In the genomic region with DNA sequence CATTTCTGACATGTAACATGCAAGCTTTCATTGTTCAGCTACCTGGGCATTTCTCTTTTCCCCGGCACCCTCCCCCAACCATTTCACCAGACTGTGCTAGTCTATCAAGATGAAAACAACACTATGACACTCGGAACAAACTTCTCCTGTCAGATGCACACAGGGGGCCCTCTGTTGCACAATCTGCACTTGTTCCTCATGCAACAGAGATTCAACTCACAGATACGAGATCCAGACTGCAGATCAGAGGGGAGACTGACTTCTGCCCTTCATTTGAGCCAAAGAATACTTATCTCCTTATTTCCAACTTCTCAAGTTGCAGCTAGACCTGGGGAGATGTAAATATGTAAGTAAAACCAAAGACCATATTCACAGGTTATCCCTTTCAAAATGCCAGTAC, we compare ENCODE assay signal across 1 cellular context.
TF ChIP-seq lines count a peak whose summit lies in the region.

No MANE protein-coding gene starts in this region.

TF ChIP-seq in HepG2, 621 proteins besides CTCF, POLR2A, EP300 and RAD21 (continued from another document and continues in another):
- TF ChIP-seq, protein P1, sequence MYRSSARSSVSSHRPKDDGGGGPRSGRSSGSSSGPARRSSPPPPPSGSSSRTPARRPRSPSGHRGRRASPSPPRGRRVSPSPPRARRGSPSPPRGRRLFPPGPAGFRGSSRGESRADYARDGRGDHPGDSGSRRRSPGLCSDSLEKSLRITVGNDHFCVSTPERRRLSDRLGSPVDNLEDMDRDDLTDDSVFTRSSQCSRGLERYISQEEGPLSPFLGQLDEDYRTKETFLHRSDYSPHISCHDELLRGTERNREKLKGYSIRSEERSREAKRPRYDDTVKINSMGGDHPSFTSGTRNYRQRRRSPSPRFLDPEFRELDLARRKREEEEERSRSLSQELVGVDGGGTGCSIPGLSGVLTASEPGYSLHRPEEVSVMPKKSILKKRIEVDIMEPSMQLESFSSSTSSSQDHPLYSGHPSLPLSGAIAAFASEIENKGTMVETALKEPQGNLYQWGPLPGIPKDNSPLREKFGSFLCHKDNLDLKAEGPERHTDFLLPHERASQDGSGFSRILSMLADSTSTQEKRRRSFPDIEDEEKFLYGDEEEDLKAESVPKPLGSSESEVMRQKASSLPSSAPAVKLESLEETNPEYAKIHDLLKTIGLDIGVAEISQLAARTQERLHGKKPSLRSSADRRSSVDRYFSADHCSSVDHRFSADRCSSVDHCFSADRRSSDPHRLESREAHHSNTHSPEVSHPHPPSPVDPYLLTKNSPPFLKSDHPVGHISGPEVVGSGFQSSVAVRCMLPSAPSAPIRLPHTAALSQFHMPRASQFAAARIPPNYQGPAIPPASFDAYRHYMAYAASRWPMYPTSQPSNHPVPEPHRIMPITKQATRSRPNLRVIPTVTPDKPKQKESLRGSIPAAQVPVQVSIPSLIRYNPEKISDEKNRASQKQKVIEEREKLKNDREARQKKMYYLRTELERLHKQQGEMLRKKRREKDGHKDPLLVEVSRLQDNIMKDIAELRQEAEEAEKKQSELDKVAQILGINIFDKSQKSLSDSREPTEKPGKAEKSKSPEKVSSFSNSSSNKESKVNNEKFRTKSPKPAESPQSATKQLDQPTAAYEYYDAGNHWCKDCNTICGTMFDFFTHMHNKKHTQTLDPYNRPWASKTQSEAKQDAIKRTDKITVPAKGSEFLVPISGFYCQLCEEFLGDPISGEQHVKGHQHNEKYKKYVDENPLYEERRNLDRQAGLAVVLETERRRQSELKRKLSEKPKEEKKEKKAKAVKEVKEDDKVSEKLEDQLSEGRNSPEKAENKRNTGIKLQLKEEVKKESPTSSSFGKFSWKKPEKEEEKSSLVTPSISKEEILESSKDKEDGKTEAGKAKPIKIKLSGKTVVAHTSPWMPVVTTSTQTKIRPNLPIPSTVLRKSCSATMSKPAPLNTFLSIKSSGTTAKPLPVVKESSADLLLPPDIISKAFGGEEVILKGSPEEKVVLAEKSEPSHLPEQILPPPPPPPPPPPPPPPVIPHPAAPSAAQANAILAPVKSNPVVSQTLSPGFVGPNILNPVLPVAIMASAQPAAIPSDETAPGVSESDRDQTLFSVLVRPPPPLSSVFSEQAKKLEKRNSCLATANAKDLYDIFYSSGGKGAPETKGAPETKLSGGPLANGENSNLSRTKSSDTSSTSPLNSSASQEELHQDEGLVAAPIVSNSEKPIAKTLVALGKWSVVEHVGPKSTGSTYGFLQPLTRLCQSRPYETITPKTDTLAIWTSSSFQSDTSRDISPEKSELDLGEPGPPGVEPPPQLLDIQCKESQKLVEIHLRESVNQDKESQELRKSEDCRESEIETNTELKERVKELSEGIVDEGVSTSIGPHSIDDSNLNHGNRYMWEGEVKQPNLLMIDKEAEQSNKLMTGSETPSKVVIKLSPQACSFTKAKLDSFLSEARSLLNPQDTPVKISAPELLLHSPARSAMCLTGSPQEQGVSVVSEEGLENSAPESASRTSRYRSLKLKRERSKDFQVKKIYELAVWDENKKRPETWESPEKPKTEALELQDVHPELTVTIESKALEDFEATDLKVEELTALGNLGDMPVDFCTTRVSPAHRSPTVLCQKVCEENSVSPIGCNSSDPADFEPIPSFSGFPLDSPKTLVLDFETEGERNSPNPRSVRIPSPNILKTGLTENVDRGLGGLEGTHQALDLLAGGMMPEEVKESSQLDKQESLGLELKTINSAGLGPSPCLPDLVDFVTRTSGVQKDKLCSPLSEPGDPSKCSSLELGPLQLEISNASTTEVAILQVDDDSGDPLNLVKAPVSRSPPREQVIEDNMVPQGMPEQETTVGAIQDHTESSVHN (CRISPR knock-in tag; IDR thresholded peaks at IDR 0.05) = no peak
- TF ChIP-seq, protein P2, sequence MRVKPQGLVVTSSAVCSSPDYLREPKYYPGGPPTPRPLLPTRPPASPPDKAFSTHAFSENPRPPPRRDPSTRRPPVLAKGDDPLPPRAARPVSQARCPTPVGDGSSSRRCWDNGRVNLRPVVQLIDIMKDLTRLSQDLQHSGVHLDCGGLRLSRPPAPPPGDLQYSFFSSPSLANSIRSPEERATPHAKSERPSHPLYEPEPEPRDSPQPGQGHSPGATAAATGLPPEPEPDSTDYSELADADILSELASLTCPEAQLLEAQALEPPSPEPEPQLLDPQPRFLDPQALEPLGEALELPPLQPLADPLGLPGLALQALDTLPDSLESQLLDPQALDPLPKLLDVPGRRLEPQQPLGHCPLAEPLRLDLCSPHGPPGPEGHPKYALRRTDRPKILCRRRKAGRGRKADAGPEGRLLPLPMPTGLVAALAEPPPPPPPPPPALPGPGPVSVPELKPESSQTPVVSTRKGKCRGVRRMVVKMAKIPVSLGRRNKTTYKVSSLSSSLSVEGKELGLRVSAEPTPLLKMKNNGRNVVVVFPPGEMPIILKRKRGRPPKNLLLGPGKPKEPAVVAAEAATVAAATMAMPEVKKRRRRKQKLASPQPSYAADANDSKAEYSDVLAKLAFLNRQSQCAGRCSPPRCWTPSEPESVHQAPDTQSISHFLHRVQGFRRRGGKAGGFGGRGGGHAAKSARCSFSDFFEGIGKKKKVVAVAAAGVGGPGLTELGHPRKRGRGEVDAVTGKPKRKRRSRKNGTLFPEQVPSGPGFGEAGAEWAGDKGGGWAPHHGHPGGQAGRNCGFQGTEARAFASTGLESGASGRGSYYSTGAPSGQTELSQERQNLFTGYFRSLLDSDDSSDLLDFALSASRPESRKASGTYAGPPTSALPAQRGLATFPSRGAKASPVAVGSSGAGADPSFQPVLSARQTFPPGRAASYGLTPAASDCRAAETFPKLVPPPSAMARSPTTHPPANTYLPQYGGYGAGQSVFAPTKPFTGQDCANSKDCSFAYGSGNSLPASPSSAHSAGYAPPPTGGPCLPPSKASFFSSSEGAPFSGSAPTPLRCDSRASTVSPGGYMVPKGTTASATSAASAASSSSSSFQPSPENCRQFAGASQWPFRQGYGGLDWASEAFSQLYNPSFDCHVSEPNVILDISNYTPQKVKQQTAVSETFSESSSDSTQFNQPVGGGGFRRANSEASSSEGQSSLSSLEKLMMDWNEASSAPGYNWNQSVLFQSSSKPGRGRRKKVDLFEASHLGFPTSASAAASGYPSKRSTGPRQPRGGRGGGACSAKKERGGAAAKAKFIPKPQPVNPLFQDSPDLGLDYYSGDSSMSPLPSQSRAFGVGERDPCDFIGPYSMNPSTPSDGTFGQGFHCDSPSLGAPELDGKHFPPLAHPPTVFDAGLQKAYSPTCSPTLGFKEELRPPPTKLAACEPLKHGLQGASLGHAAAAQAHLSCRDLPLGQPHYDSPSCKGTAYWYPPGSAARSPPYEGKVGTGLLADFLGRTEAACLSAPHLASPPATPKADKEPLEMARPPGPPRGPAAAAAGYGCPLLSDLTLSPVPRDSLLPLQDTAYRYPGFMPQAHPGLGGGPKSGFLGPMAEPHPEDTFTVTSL (CRISPR knock-in tag; IDR thresholded peaks at IDR 0.05; ENCODE audit: borderline replicate concordance) = peak; percentile 87; the same call in 1 of the 2 replicates
- TF ChIP-seq, protein P3, sequence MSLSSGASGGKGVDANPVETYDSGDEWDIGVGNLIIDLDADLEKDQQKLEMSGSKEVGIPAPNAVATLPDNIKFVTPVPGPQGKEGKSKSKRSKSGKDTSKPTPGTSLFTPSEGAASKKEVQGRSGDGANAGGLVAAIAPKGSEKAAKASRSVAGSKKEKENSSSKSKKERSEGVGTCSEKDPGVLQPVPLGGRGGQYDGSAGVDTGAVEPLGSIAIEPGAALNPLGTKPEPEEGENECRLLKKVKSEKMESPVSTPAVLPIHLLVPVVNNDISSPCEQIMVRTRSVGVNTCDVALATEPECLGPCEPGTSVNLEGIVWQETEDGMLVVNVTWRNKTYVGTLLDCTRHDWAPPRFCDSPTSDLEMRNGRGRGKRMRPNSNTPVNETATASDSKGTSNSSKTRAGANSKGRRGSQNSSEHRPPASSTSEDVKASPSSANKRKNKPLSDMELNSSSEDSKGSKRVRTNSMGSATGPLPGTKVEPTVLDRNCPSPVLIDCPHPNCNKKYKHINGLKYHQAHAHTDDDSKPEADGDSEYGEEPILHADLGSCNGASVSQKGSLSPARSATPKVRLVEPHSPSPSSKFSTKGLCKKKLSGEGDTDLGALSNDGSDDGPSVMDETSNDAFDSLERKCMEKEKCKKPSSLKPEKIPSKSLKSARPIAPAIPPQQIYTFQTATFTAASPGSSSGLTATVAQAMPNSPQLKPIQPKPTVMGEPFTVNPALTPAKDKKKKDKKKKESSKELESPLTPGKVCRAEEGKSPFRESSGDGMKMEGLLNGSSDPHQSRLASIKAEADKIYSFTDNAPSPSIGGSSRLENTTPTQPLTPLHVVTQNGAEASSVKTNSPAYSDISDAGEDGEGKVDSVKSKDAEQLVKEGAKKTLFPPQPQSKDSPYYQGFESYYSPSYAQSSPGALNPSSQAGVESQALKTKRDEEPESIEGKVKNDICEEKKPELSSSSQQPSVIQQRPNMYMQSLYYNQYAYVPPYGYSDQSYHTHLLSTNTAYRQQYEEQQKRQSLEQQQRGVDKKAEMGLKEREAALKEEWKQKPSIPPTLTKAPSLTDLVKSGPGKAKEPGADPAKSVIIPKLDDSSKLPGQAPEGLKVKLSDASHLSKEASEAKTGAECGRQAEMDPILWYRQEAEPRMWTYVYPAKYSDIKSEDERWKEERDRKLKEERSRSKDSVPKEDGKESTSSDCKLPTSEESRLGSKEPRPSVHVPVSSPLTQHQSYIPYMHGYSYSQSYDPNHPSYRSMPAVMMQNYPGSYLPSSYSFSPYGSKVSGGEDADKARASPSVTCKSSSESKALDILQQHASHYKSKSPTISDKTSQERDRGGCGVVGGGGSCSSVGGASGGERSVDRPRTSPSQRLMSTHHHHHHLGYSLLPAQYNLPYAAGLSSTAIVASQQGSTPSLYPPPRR (CRISPR knock-in tag; IDR thresholded peaks at IDR 0.05; ENCODE audit: borderline replicate concordance) = peak; percentile 77; the same call in 1 of the 2 replicates
- no peak for TF ChIP-seq RELA (CRISPR knock-in tag; IDR thresholded peaks at IDR 0.05)
- TF ChIP-seq BCL6 (CRISPR knock-in tag; IDR thresholded peaks at IDR 0.05) = peak; percentile 79
- no peak for TF ChIP-seq ZSCAN29 (CRISPR knock-in tag; conservative IDR thresholded peaks at IDR 0.05)
- TF ChIP-seq, protein P4, sequence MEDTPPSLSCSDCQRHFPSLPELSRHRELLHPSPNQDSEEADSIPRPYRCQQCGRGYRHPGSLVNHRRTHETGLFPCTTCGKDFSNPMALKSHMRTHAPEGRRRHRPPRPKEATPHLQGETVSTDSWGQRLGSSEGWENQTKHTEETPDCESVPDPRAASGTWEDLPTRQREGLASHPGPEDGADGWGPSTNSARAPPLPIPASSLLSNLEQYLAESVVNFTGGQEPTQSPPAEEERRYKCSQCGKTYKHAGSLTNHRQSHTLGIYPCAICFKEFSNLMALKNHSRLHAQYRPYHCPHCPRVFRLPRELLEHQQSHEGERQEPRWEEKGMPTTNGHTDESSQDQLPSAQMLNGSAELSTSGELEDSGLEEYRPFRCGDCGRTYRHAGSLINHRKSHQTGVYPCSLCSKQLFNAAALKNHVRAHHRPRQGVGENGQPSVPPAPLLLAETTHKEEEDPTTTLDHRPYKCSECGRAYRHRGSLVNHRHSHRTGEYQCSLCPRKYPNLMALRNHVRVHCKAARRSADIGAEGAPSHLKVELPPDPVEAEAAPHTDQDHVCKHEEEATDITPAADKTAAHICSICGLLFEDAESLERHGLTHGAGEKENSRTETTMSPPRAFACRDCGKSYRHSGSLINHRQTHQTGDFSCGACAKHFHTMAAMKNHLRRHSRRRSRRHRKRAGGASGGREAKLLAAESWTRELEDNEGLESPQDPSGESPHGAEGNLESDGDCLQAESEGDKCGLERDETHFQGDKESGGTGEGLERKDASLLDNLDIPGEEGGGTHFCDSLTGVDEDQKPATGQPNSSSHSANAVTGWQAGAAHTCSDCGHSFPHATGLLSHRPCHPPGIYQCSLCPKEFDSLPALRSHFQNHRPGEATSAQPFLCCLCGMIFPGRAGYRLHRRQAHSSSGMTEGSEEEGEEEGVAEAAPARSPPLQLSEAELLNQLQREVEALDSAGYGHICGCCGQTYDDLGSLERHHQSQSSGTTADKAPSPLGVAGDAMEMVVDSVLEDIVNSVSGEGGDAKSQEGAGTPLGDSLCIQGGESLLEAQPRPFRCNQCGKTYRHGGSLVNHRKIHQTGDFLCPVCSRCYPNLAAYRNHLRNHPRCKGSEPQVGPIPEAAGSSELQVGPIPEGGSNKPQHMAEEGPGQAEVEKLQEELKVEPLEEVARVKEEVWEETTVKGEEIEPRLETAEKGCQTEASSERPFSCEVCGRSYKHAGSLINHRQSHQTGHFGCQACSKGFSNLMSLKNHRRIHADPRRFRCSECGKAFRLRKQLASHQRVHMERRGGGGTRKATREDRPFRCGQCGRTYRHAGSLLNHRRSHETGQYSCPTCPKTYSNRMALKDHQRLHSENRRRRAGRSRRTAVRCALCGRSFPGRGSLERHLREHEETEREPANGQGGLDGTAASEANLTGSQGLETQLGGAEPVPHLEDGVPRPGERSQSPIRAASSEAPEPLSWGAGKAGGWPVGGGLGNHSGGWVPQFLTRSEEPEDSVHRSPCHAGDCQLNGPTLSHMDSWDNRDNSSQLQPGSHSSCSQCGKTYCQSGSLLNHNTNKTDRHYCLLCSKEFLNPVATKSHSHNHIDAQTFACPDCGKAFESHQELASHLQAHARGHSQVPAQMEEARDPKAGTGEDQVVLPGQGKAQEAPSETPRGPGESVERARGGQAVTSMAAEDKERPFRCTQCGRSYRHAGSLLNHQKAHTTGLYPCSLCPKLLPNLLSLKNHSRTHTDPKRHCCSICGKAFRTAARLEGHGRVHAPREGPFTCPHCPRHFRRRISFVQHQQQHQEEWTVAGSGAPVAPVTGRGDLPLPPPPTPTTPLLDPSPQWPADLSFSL (CRISPR knock-in tag; IDR thresholded peaks at IDR 0.05) = peak; percentile 62; the same call in 1 of the 2 replicates
- 0 out of 2 replicates have a peak, but pooled peaks have one; percentile 31 for TF ChIP-seq ZFP36L1 (CRISPR knock-in tag; IDR thresholded peaks at IDR 0.05)
- no peak for TF ChIP-seq CENPT (CRISPR knock-in tag; IDR thresholded peaks at IDR 0.05; ENCODE audit: low read depth)
- no peak for TF ChIP-seq XBP1 (CRISPR knock-in tag; IDR thresholded peaks at IDR 0.05)
- TF ChIP-seq, protein P5, sequence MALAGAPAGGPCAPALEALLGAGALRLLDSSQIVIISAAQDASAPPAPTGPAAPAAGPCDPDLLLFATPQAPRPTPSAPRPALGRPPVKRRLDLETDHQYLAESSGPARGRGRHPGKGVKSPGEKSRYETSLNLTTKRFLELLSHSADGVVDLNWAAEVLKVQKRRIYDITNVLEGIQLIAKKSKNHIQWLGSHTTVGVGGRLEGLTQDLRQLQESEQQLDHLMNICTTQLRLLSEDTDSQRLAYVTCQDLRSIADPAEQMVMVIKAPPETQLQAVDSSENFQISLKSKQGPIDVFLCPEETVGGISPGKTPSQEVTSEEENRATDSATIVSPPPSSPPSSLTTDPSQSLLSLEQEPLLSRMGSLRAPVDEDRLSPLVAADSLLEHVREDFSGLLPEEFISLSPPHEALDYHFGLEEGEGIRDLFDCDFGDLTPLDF (CRISPR knock-in tag; IDR thresholded peaks at IDR 0.05) = no peak
